ENCODE assay signal across 1 cellular context in genomic region chr11:88139865-88140264, GRCh38.
TF ChIP-seq lines count a peak whose summit lies in the region.

No MANE protein-coding gene starts in this region.

TF ChIP-seq in HepG2, 621 proteins besides CTCF, POLR2A, EP300 and RAD21:
- TF ChIP-seq NFE2L2 (IDR thresholded peaks at IDR 0.05; ENCODE audit: low read length) (peak; percentile 71), SSRP1 (CRISPR knock-in tag; IDR thresholded peaks at IDR 0.05) (no peak)
TF ChIP-seq in HepG2: peak in this region for 1.
